8 cellular contexts compared by ENCODE assay signal in the genomic region with DNA sequence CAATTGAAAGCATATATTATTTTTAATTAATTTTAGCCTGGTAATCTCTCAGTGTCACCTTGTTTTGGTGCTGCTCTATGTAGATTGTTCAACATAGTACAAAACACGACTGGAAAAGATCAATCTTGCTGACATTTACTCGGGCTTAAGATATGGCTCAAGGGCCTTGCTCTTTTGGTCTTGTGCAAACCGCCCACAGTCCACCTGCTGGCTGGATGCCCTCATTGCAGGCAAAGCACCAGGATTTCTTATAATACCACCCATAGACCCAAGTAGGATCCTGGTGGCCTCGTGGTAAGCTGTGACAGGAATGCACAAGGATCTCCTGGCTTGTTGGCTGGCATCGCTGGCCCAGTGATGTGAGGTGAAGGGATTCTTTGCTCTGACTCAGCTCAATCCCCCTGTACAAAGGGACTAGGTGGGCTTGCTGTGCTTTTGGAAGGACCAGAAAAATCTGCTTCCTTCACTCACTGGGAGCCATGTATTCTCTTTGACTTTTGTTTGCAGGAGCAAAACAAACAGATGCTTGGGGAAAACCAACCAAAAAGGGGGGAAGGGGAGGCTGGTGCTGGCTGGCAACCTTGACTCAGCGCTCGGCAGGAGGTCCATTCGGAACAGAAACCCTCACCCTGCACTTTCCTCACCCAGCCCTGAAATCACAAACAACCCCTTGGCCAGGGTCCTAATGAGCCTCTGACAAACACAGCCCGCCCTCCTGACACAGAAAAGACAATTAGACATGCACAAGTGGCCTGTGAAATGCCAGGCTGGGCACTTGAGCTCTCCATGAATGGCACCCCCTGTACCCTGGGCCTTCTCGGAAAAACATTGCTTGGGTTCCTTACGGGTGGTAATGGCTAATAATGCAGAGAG. TPM values are rescaled to one million over a fixed set of nuclear protein-coding genes. Genes with fewer than 3 reads are reported as not detected.
DNase-seq lines count a peak whose midpoint lies in the region; ATAC-seq and TF ChIP-seq lines count a peak whose summit lies in the region.

No MANE protein-coding gene starts in this region.

- peak; percentile 69 for DNase-seq in NAMALWA (ENCODE audit: low spot score)
- peak; percentile 84 for DNase-seq in SK-MEL-5 (ENCODE audit: low read depth, low spot score)
- peak; percentile 46 to 72 (median 61) for DNase-seq in activated naive CD4-positive, alpha-beta T cell (lab: John Stamatoyannopoulos, UW)
- peak; percentile 31 to 63 for DNase-seq in heart right ventricle

- H3K4me3 ChIP-seq in DOHH2 (ENCODE audit: low read length), result no peak overlapping the region
- no peak overlapping the region for H3K4me3 ChIP-seq in heart right ventricle
- H3K4me3 ChIP-seq in skin epidermis, result no peak overlapping the region

- no peaks in the 10 kb centered on the region for H3K9me2 ChIP-seq in DOHH2 (replicated peaks; ENCODE audit: control insufficient read depth, low read length)

- intact Hi-C loops in heart right ventricle (cut with DNase I), result loop anchor here in 2 of 10 donors (5.0 to 10.0 kb wide), 2 partner anchors 83 to 85 kb away; no protein-coding TSS in a partner anchor

- in situ Hi-C loops in SK-MEL-5 (cut with HindIII; ENCODE audit: low pct_unique_long_range_greater_than_20kb, low sequenced_read_pairs), result no loop called here

- no peaks in the 10 kb centered on the region for H3K9me3 ChIP-seq in DOHH2 (ENCODE audit: control insufficient read depth, insufficient read depth, low read length)
- no peaks in the 10 kb centered on the region for H3K9me3 ChIP-seq in heart right ventricle

- H3K27ac ChIP-seq in DOHH2 (ENCODE audit: low read depth, low read length), result no peak overlapping the region
- H3K27ac ChIP-seq in heart right ventricle, result no peak overlapping the region
- H3K27ac ChIP-seq in skin epidermis, result peak overlapping the region in 14 of 21 experiments; percentile 13 to 72 (median 36)

- WGBS in heart right ventricle, 2 donors, result 65% methylated on average over 11 of the region's 11 CpGs

- no peaks in the 10 kb centered on the region for H3K79me2 ChIP-seq in DOHH2 (ENCODE audit: control insufficient read depth, low read length)

- H3F3A ChIP-seq in DOHH2 (ENCODE audit: control insufficient read depth, insufficient read depth), result no peaks in the 10 kb centered on the region

- H3K4me1 ChIP-seq in DOHH2 (ENCODE audit: control insufficient read depth, low read length) (no peaks in the 10 kb centered on the region; the same call in 1 of the 2 replicates), heart right ventricle (peaks cover 0 to 10% (median 3%) of the 10 kb centered on the region in 9 donors)

- ATAC-seq in heart right ventricle (peak in 6 of 8 donors; percentile 12 to 83 (median 59)), GM19455 (IDR thresholded peaks at IDR 0.05; ENCODE audit: unreplicated experiment) (no peak), GM19324 (IDR thresholded peaks at IDR 0.05; ENCODE audit: low FRiP score, unreplicated experiment) (no peak)

- TF ChIP-seq CTCF in DOHH2 (IDR thresholded peaks at IDR 0.05; ENCODE audit: low read depth, low read length, poor library complexity, severe bottlenecking) (peak; percentile 75), heart right ventricle (IDR thresholded peaks at IDR 0.05) (peak; percentile 32 to 70 (median 60))

- H3K36me3 ChIP-seq in DOHH2 (ENCODE audit: control insufficient read depth, low read length), result no peaks in the 10 kb centered on the region
- no peaks in the 10 kb centered on the region for H3K36me3 ChIP-seq in heart right ventricle

- no peaks in the 10 kb centered on the region for H4K20me1 ChIP-seq in DOHH2 (ENCODE audit: control insufficient read depth, insufficient read depth, low read depth, low read length)

- no peak overlapping the region for H3K4me2 ChIP-seq in DOHH2 (ENCODE audit: low read length)

- H3K27me3 ChIP-seq in DOHH2 (ENCODE audit: control insufficient read depth, low read length) (peaks cover 9% of the 10 kb centered on the region; the same call in 1 of the 2 replicates), heart right ventricle (no peaks in the 10 kb centered on the region)

RNA-seq across cellular contexts. Expression of a gene that starts 36.6 kb away (rescaled TPM):
- total RNA-seq in SK-MEL-5 (2014; rRNA removed; shearing (Covaris generic)), result 73.7 and 85.1 TPM in 2 replicates
- polyA plus RNA-seq in SK-MEL-5 (2015; cell fraction: cytosol; rRNA removed), result 69.4 and 84.0 TPM in 2 replicates
- 53.6 and 59.9 TPM in 2 replicates for polyA plus RNA-seq in SK-MEL-5 (2015; cell fraction: nucleus; rRNA removed)
- total RNA-seq in heart right ventricle, result 10 to 100 TPM; 31.4 to 42.0 (median 35.2) TPM
- polyA plus RNA-seq in heart right ventricle, result 10 to 100 TPM; 32.6 to 33.8 TPM

RNA-seq across cellular contexts. Expression of a gene that starts 56.0 kb away (rescaled TPM):
- total RNA-seq in SK-MEL-5 (2014; rRNA removed; shearing (Covaris generic)), result 73.8 and 79.9 TPM in 2 replicates
- polyA plus RNA-seq in SK-MEL-5 (2015; cell fraction: cytosol; rRNA removed), result 102 and 118 TPM in 2 replicates
- 78.6 and 91.7 TPM in 2 replicates for polyA plus RNA-seq in SK-MEL-5 (2015; cell fraction: nucleus; rRNA removed)
- 10 to 100 TPM in 4 of 10 donors, 1 to 10 TPM in 6; 2.2 to 67.7 (median 6.8) TPM for total RNA-seq in heart right ventricle
- 10 to 100 TPM; 26.3 to 85.8 TPM for polyA plus RNA-seq in heart right ventricle

Comparison
In these comparisons a context has a peak if more than half of its experiments do, and no peak if none do; other contexts are left out.
1. H3K27ac ChIP-seq: peak in skin epidermis (14 of 21); none in DOHH2 (single experiment) and heart right ventricle (0 of 10).
2. ATAC-seq: peak in heart right ventricle (6 of 8); none in GM19455 (single experiment) and GM19324 (single experiment).
3. Peak in every context shown above with its lines, with median percentiles within 50 percentile points of each other: DNase-seq.